Comparison of ENCODE assay signal across 1 cellular context in the genomic region with DNA sequence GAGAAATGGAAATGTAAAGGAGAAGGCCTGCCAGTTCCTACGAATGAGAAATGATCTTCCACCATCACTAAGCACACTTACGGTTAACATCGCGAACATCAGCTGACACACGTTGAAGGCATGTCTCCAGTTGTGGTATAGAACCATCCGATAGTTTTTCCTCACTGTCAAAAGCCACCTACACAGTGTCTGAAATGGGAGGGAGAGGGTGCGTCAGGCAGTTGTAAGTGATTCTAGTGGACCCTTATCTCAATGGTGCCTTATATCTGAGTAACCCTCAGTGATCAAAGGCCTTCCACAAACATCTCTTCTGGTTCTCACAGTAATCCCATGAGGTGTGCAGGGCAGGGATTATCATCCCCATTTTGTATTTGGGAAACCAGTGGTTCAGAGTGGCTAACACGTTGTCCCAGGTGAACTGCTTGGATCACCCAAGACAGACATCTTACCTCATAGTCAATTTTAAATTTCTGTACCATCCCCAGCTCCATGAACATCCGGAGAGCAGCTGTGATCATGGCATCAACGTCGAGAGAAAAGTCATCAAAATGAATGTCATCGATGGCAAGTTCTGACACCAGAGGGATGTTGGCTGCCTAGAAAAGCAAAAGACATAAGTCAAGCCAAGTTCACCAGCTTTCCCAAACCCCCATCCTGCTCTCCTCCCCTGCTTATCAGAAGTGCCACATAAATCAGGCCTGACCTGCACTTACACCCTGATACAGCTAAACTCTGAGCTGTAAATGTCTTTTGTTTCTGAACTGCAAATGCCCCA.
TF ChIP-seq lines count a peak whose summit lies in the region.

No MANE protein-coding gene starts in this region.

TF ChIP-seq in K562, 482 proteins besides CTCF, POLR2A, EP300 and RAD21 (continued from another document and continues in another):
- TF ChIP-seq, protein P1, sequence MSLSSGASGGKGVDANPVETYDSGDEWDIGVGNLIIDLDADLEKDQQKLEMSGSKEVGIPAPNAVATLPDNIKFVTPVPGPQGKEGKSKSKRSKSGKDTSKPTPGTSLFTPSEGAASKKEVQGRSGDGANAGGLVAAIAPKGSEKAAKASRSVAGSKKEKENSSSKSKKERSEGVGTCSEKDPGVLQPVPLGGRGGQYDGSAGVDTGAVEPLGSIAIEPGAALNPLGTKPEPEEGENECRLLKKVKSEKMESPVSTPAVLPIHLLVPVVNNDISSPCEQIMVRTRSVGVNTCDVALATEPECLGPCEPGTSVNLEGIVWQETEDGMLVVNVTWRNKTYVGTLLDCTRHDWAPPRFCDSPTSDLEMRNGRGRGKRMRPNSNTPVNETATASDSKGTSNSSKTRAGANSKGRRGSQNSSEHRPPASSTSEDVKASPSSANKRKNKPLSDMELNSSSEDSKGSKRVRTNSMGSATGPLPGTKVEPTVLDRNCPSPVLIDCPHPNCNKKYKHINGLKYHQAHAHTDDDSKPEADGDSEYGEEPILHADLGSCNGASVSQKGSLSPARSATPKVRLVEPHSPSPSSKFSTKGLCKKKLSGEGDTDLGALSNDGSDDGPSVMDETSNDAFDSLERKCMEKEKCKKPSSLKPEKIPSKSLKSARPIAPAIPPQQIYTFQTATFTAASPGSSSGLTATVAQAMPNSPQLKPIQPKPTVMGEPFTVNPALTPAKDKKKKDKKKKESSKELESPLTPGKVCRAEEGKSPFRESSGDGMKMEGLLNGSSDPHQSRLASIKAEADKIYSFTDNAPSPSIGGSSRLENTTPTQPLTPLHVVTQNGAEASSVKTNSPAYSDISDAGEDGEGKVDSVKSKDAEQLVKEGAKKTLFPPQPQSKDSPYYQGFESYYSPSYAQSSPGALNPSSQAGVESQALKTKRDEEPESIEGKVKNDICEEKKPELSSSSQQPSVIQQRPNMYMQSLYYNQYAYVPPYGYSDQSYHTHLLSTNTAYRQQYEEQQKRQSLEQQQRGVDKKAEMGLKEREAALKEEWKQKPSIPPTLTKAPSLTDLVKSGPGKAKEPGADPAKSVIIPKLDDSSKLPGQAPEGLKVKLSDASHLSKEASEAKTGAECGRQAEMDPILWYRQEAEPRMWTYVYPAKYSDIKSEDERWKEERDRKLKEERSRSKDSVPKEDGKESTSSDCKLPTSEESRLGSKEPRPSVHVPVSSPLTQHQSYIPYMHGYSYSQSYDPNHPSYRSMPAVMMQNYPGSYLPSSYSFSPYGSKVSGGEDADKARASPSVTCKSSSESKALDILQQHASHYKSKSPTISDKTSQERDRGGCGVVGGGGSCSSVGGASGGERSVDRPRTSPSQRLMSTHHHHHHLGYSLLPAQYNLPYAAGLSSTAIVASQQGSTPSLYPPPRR (CRISPR knock-in tag; IDR thresholded peaks at IDR 0.05; ENCODE audit: borderline replicate concordance): no peak
- TF ChIP-seq YBX1 (IDR thresholded peaks at IDR 0.05): no peak
- no peak for TF ChIP-seq ZNF184 (CRISPR knock-in tag; IDR thresholded peaks at IDR 0.05)
- TF ChIP-seq ELF2 (CRISPR knock-in tag; IDR thresholded peaks at IDR 0.05): no peak
- peak; percentile 67 for TF ChIP-seq ZNF589 (CRISPR knock-in tag; IDR thresholded peaks at IDR 0.05; ENCODE audit: low read depth)
- no peak for TF ChIP-seq SMARCA5 (IDR thresholded peaks at IDR 0.05)
- peak; percentile 45; the same call in 1 of the 2 replicates for TF ChIP-seq PHF21A (IDR thresholded peaks at IDR 0.05; ENCODE audit: borderline replicate concordance, low read depth)
- TF ChIP-seq DACH1 (IDR thresholded peaks at IDR 0.05; ENCODE audit: partially characterized antibody): peak; percentile 46
- TF ChIP-seq CREB5 (CRISPR knock-in tag; IDR thresholded peaks at IDR 0.05): no peak
- peak; percentile 39; the same call in 1 of the 2 replicates for TF ChIP-seq TAL1 (IDR thresholded peaks at IDR 0.05)
- peak; percentile 66 for TF ChIP-seq CBFA2T2 (conservative IDR thresholded peaks at IDR 0.05)
- TF ChIP-seq, protein P2, sequence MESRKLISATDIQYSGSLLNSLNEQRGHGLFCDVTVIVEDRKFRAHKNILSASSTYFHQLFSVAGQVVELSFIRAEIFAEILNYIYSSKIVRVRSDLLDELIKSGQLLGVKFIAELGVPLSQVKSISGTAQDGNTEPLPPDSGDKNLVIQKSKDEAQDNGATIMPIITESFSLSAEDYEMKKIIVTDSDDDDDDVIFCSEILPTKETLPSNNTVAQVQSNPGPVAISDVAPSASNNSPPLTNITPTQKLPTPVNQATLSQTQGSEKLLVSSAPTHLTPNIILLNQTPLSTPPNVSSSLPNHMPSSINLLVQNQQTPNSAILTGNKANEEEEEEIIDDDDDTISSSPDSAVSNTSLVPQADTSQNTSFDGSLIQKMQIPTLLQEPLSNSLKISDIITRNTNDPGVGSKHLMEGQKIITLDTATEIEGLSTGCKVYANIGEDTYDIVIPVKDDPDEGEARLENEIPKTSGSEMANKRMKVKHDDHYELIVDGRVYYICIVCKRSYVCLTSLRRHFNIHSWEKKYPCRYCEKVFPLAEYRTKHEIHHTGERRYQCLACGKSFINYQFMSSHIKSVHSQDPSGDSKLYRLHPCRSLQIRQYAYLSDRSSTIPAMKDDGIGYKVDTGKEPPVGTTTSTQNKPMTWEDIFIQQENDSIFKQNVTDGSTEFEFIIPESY (CRISPR knock-in tag; IDR thresholded peaks at IDR 0.05): no peak
- TF ChIP-seq ZSCAN32 (CRISPR knock-in tag; IDR thresholded peaks at IDR 0.05): 0 out of 2 replicates have a peak, but pooled peaks have one; percentile 13
- peak in 1 of 2 experiments; percentile 36; a peak in 1 of 4 replicates for TF ChIP-seq SRF (CRISPR knock-in tag; IDR thresholded peaks at IDR 0.05)
- TF ChIP-seq GATAD2A (IDR thresholded peaks at IDR 0.05): 0 out of 2 replicates have a peak, but pooled peaks have one; percentile 57
- TF ChIP-seq HDAC1 (IDR thresholded peaks at IDR 0.05): peak in 1 of 2 experiments; percentile 48; a peak in 2 of 4 replicates
- 0 out of 2 replicates have a peak, but pooled peaks have one; percentile 40 for TF ChIP-seq CHCHD3 (CRISPR knock-in tag; IDR thresholded peaks at IDR 0.05)
- peak; percentile 92 for TF ChIP-seq LEF1 (IDR thresholded peaks at IDR 0.05)
- peak in 1 of 2 experiments; percentile 37 for TF ChIP-seq E2F6 (IDR thresholded peaks at IDR 0.05; ENCODE audit: borderline replicate concordance in 1 of 2, extremely low read depth in 1 of 2, insufficient read depth in 1 of 2, insufficient read length in 1 of 2, low read depth in 1 of 2, low read length in 1 of 2, poor library complexity in 1 of 2, severe bottlenecking in 1 of 2)
- TF ChIP-seq, protein P3, sequence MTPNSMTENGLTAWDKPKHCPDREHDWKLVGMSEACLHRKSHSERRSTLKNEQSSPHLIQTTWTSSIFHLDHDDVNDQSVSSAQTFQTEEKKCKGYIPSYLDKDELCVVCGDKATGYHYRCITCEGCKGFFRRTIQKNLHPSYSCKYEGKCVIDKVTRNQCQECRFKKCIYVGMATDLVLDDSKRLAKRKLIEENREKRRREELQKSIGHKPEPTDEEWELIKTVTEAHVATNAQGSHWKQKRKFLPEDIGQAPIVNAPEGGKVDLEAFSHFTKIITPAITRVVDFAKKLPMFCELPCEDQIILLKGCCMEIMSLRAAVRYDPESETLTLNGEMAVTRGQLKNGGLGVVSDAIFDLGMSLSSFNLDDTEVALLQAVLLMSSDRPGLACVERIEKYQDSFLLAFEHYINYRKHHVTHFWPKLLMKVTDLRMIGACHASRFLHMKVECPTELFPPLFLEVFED (CRISPR knock-in tag; conservative IDR thresholded peaks at IDR 0.05): no peak
- TF ChIP-seq, protein P4, sequence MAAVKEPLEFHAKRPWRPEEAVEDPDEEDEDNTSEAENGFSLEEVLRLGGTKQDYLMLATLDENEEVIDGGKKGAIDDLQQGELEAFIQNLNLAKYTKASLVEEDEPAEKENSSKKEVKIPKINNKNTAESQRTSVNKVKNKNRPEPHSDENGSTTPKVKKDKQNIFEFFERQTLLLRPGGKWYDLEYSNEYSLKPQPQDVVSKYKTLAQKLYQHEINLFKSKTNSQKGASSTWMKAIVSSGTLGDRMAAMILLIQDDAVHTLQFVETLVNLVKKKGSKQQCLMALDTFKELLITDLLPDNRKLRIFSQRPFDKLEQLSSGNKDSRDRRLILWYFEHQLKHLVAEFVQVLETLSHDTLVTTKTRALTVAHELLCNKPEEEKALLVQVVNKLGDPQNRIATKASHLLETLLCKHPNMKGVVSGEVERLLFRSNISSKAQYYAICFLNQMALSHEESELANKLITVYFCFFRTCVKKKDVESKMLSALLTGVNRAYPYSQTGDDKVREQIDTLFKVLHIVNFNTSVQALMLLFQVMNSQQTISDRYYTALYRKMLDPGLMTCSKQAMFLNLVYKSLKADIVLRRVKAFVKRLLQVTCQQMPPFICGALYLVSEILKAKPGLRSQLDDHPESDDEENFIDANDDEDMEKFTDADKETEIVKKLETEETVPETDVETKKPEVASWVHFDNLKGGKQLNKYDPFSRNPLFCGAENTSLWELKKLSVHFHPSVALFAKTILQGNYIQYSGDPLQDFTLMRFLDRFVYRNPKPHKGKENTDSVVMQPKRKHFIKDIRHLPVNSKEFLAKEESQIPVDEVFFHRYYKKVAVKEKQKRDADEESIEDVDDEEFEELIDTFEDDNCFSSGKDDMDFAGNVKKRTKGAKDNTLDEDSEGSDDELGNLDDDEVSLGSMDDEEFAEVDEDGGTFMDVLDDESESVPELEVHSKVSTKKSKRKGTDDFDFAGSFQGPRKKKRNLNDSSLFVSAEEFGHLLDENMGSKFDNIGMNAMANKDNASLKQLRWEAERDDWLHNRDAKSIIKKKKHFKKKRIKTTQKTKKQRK (IDR thresholded peaks at IDR 0.05; ENCODE audit: borderline replicate concordance, low read depth, low read length): no peak
- TF ChIP-seq ZNF449 (CRISPR knock-in tag; IDR thresholded peaks at IDR 0.05): peak; percentile 78; the same call in 1 of the 2 replicates
- TF ChIP-seq ELF4 (CRISPR knock-in tag; IDR thresholded peaks at IDR 0.05): 0 out of 2 replicates have a peak, but pooled peaks have one; percentile 10
- TF ChIP-seq ZFP36 (IDR thresholded peaks at IDR 0.05; ENCODE audit: low read depth, low read length, partially characterized antibody): no peak
- 0 out of 2 replicates have a peak, but pooled peaks have one; percentile 22 for TF ChIP-seq DDX20 (tag; IDR thresholded peaks at IDR 0.05; ENCODE audit: low read depth)
- TF ChIP-seq CREM (IDR thresholded peaks at IDR 0.05; ENCODE audit: low read depth): peak; percentile 63
- TF ChIP-seq, protein P5, sequence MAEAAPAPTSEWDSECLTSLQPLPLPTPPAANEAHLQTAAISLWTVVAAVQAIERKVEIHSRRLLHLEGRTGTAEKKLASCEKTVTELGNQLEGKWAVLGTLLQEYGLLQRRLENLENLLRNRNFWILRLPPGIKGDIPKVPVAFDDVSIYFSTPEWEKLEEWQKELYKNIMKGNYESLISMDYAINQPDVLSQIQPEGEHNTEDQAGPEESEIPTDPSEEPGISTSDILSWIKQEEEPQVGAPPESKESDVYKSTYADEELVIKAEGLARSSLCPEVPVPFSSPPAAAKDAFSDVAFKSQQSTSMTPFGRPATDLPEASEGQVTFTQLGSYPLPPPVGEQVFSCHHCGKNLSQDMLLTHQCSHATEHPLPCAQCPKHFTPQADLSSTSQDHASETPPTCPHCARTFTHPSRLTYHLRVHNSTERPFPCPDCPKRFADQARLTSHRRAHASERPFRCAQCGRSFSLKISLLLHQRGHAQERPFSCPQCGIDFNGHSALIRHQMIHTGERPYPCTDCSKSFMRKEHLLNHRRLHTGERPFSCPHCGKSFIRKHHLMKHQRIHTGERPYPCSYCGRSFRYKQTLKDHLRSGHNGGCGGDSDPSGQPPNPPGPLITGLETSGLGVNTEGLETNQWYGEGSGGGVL (CRISPR knock-in tag; IDR thresholded peaks at IDR 0.05): no peak
- peak; percentile 46; the same call in 1 of the 2 replicates for TF ChIP-seq TAF7 (tag; IDR thresholded peaks at IDR 0.05)
- TF ChIP-seq MECOM (CRISPR knock-in tag; IDR thresholded peaks at IDR 0.05): 0 out of 2 replicates have a peak, but pooled peaks have one; percentile 42
- no peak for TF ChIP-seq ETV6 (IDR thresholded peaks at IDR 0.05; ENCODE audit: borderline replicate concordance in 1 of 2, low read depth in 2 of 2, low read length in 1 of 2)
- no peak for TF ChIP-seq ETV6 (CRISPR knock-in tag; IDR thresholded peaks at IDR 0.05; ENCODE audit: borderline replicate concordance)
- TF ChIP-seq FOXO4 (CRISPR knock-in tag; IDR thresholded peaks at IDR 0.05): no peak
- no peak for TF ChIP-seq POLR3G (IDR thresholded peaks at IDR 0.05; ENCODE audit: extremely low read depth, insufficient read length, insufficient replicate concordance)
- TF ChIP-seq MAZ (CRISPR knock-in tag; conservative IDR thresholded peaks at IDR 0.05 in 1 of 2, IDR thresholded peaks at IDR 0.05 in 1 of 2): peak; percentile 37 to 44; a peak in 1 of 4 replicates
- no peak for TF ChIP-seq MTA2 (IDR thresholded peaks at IDR 0.05; ENCODE audit: low read depth)
- peak; percentile 51; the same call in 1 of the 2 replicates for TF ChIP-seq ZNF584 (CRISPR knock-in tag; IDR thresholded peaks at IDR 0.05; ENCODE audit: low read depth)
- TF ChIP-seq ZNF644 (tag; IDR thresholded peaks at IDR 0.05; ENCODE audit: low read depth): peak; percentile 43; the same call in 1 of the 2 replicates
